Comparison of ENCODE assay signal across 1 cellular context in genomic region chr6:156777577-156777865, GRCh38.
TF ChIP-seq lines count a peak whose summit lies in the region.

No MANE protein-coding gene starts in this region.

TF ChIP-seq in H1, 55 proteins besides CTCF, POLR2A, EP300 and RAD21 (continued from another document):
- TF ChIP-seq MAX (IDR thresholded peaks at IDR 0.05), result peak; percentile 65; the same call in 1 of the 2 replicates
- TF ChIP-seq TCF12 (IDR thresholded peaks at IDR 0.05; ENCODE audit: low read depth, low read length), result no peak
- no peak; the same call in 1 of the 2 replicates for TF ChIP-seq POLR2AphosphoS5 (IDR thresholded peaks at IDR 0.05; ENCODE audit: low read depth, low read length)
- TF ChIP-seq CREB1 (IDR thresholded peaks at IDR 0.05), result no peak
